In genomic region chr11:72038491-72038890, GRCh38 we compare ENCODE assay signal across 2 cellular contexts.
TF ChIP-seq lines count a peak whose summit lies in the region.

No MANE protein-coding gene starts in this region.

TF ChIP-seq in liver, 16 proteins besides CTCF, POLR2A, EP300 and RAD21:
- no peak for TF ChIP-seq FOXA2 (IDR thresholded peaks at IDR 0.05)

TF ChIP-seq in HepG2, 621 proteins besides CTCF, POLR2A, EP300 and RAD21:
- TF ChIP-seq HOXA9 (CRISPR knock-in tag; IDR thresholded peaks at IDR 0.05; ENCODE audit: borderline replicate concordance): no peak
- TF ChIP-seq MAF1 (CRISPR knock-in tag; IDR thresholded peaks at IDR 0.05; ENCODE audit: borderline replicate concordance): no peak
- TF ChIP-seq ZNF556 (CRISPR knock-in tag; IDR thresholded peaks at IDR 0.05; ENCODE audit: borderline replicate concordance): no peak
- TF ChIP-seq ZNF770 (CRISPR knock-in tag; IDR thresholded peaks at IDR 0.05): no peak
- no peak for TF ChIP-seq RCOR2 (CRISPR knock-in tag; IDR thresholded peaks at IDR 0.05)
- no peak for TF ChIP-seq PREB (CRISPR knock-in tag; IDR thresholded peaks at IDR 0.05)
- TF ChIP-seq ZNF691 (CRISPR knock-in tag; IDR thresholded peaks at IDR 0.05; ENCODE audit: borderline replicate concordance, low read depth): no peak
- no peak for TF ChIP-seq ZNF501 (CRISPR knock-in tag; IDR thresholded peaks at IDR 0.05)
- no peak for TF ChIP-seq ZFY (CRISPR knock-in tag; IDR thresholded peaks at IDR 0.05)
- no peak for TF ChIP-seq ZKSCAN1 (IDR thresholded peaks at IDR 0.05; ENCODE audit: low read length)
- no peak for TF ChIP-seq ATF2 (CRISPR knock-in tag; IDR thresholded peaks at IDR 0.05)
- no peak for TF ChIP-seq ZKSCAN8 (CRISPR knock-in tag; IDR thresholded peaks at IDR 0.05; ENCODE audit: borderline replicate concordance)
- no peak for TF ChIP-seq MYC (CRISPR knock-in tag; IDR thresholded peaks at IDR 0.05; ENCODE audit: borderline replicate concordance)
- TF ChIP-seq BORCS8-MEF2B (CRISPR knock-in tag; IDR thresholded peaks at IDR 0.05): no peak
- no peak for TF ChIP-seq ZNF879 (CRISPR knock-in tag; IDR thresholded peaks at IDR 0.05)
- no peak for TF ChIP-seq AGO1 (IDR thresholded peaks at IDR 0.05; ENCODE audit: low read depth, low read length, poor library complexity, severe bottlenecking)
- no peak for TF ChIP-seq ZNF703 (CRISPR knock-in tag; IDR thresholded peaks at IDR 0.05; ENCODE audit: borderline replicate concordance)
- no peak for TF ChIP-seq ZNF3 (CRISPR knock-in tag; IDR thresholded peaks at IDR 0.05)
- TF ChIP-seq CSRNP1 (CRISPR knock-in tag; IDR thresholded peaks at IDR 0.05): no peak
- no peak for TF ChIP-seq PBX2 (CRISPR knock-in tag; IDR thresholded peaks at IDR 0.05)
